In the genomic region with DNA sequence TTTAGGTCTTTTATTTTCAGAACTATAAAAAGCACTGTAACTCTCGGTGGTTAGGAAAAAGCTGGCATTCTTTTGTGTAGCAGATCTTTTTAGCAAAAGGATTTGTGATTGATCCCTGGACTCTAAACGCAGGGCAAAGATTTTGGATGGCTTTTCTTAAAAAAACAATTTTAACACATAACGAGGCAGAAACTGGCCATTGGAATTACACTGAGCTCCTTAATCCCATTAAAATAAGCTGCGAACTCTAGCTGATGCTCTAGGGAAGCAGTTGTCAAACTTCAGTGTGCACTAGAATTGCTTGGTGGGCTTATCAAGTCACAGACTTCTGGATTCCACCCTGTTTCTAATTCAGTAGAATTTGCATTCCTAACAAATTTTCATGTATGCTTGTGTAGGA, we compare ENCODE assay signal across 18 cellular contexts. TPM values are rescaled to one million over a fixed set of nuclear protein-coding genes. Genes with fewer than 3 reads are reported as not detected.
DNase-seq lines count a peak whose midpoint lies in the region; ATAC-seq and TF ChIP-seq lines count a peak whose summit lies in the region.
"Had no signal": no experiment of that assay in that cellular context is flagged by ENCODE, and none has a peak within 500 bp of the region (broad histone marks: within the 10 kb centered on the region; RNA-seq: fewer than 3 reads in every experiment).

No MANE protein-coding gene starts in this region.

- intact Hi-C loops in activated T-helper 2 cell treated with anti-CD3 and anti-CD28 coated beads, Interferon-gamma antibody, Interleukin-2, Interleukin-4, amounts not matched to agents 10 μg/mL and 5 μg/mL and 100 μg/mL, durations not matched to agents 14 hours and 24 hours and 36 hours (cut with micrococcal nuclease) = loop anchor here (2.0 kb wide), 1 partner anchor 22 kb away; no protein-coding TSS in a partner anchor

- H3K27me3 Mint-ChIP-seq in T-helper 17 cell (no peaks in the 10 kb centered on the region), neural progenitor cell (ENCODE audit: insufficient read depth, low read depth) (peaks cover 2% of the 10 kb centered on the region)
- no peaks in the 10 kb centered on the region for H3K27me3 Mint-ChIP-seq in activated T-helper 2 cell treated with anti-CD3 and anti-CD28 coated beads, Interferon-gamma antibody, Interleukin-2, Interleukin-4, amounts not matched to agents 10 μg/mL and 5 μg/mL and 100 μg/mL, durations not matched to agents 14 hours and 24 hours and 36 hours (ENCODE audit: low read depth)
- H3K27me3 Mint-ChIP-seq: CD4-positive, alpha-beta T cell; CD8-positive, alpha-beta memory T cell had no signal

- TF ChIP-seq CTCF in neural progenitor cell (IDR thresholded peaks at IDR 0.05) = no peak
- no peak for TF ChIP-seq CTCF in BE2C (IDR thresholded peaks at IDR 0.05; ENCODE audit: low read depth, low read length)

- H3K9ac ChIP-seq in neural progenitor cell = no peak overlapping the region
- H3K9ac ChIP-seq: BLaER1, GM23248 had no signal

- no peaks in the 10 kb centered on the region for H3K36me3 Mint-ChIP-seq in T-helper 17 cell (ENCODE audit: low read depth)
- H3K36me3 Mint-ChIP-seq in neural progenitor cell = no peaks in the 10 kb centered on the region
- H3K36me3 Mint-ChIP-seq in activated T-helper 2 cell treated with anti-CD3 and anti-CD28 coated beads, Interferon-gamma antibody, Interleukin-2, Interleukin-4, amounts not matched to agents 10 μg/mL and 5 μg/mL and 100 μg/mL, durations not matched to agents 14 hours and 24 hours and 36 hours (ENCODE audit: low read depth) = peaks cover 6% of the 10 kb centered on the region
- H3K36me3 Mint-ChIP-seq: CD14-positive monocyte; CD8-positive, alpha-beta memory T cell had no signal

- no peaks in the 10 kb centered on the region for H3K79me2 ChIP-seq in neural progenitor cell (ENCODE audit: low read depth)

- peaks cover 32% of the 10 kb centered on the region for H3K4me1 Mint-ChIP-seq in T-helper 17 cell
- peaks cover 34% of the 10 kb centered on the region for H3K4me1 Mint-ChIP-seq in neural progenitor cell
- H3K4me1 Mint-ChIP-seq in activated T-helper 2 cell treated with anti-CD3 and anti-CD28 coated beads, Interferon-gamma antibody, Interleukin-2, Interleukin-4, amounts not matched to agents 10 μg/mL and 5 μg/mL and 100 μg/mL, durations not matched to agents 14 hours and 24 hours and 36 hours (ENCODE audit: low read depth) = peaks cover 64% of the 10 kb centered on the region

- H3K4me2 ChIP-seq in neural progenitor cell = peak overlapping the region; percentile 2

- H3K27ac Mint-ChIP-seq in T-helper 17 cell = peak overlapping the region; percentile 32
- H3K27ac Mint-ChIP-seq in neural progenitor cell = no peak overlapping the region
- H3K27ac Mint-ChIP-seq in activated T-helper 2 cell treated with anti-CD3 and anti-CD28 coated beads, Interferon-gamma antibody, Interleukin-2, Interleukin-4, amounts not matched to agents 10 μg/mL and 5 μg/mL and 100 μg/mL, durations not matched to agents 14 hours and 24 hours and 36 hours = no peak overlapping the region
- H3K27ac Mint-ChIP-seq: CD14-positive monocyte; CD4-positive, alpha-beta T cell had no signal

- H3K9me3 ChIP-seq in T-helper 17 cell (ENCODE audit: control insufficient read depth, low read length, poor library complexity, severe bottlenecking) (no peaks in the 10 kb centered on the region), neural progenitor cell (ENCODE audit: low read depth) (no peaks in the 10 kb centered on the region), BE2C (no peaks in the 10 kb centered on the region)

- DNase-seq in NCI-H82 (lab: John Stamatoyannopoulos, UW) (peak; percentile 86), T-helper 17 cell (no peak), neural progenitor cell (ENCODE audit: low spot score) (peak; percentile 52), BE2C (no peak)
- no peak for DNase-seq in activated T-helper 2 cell treated with anti-CD3 and anti-CD28 coated beads, Interferon-gamma antibody, Interleukin-2, Interleukin-4, amounts not matched to agents 10 μg/mL and 5 μg/mL and 100 μg/mL, durations not matched to agents 14 hours and 24 hours and 36 hours (ENCODE audit: low spot score)
- DNase-seq: CD4-positive, alpha-beta T cell; CD8-positive, alpha-beta memory T cell; DMS 273 treated with DMSO at 0.1 percent for 48 hours; DMS79; EL; GDM1; GM23248; H7; HCEC 1CT had no signal

- no peak overlapping the region for H3K27ac ChIP-seq in neural progenitor cell
- H3K27ac ChIP-seq: GM23248 had no signal

- H3K27me3 ChIP-seq in neural progenitor cell = peaks cover 55% of the 10 kb centered on the region
- no peaks in the 10 kb centered on the region for H3K27me3 ChIP-seq in BE2C
- H3K27me3 ChIP-seq: BLaER1 had no signal

- peaks cover 8% of the 10 kb centered on the region for H3F3A ChIP-seq in neural progenitor cell (ENCODE audit: low read depth)

- ATAC-seq in T-helper 17 cell (no peak), HG02884 (IDR thresholded peaks at IDR 0.05; ENCODE audit: unreplicated experiment) (no peak)
- ATAC-seq: GM12878 had no signal

- peaks cover 2% of the 10 kb centered on the region for H3K9me3 Mint-ChIP-seq in neural progenitor cell
- H3K9me3 Mint-ChIP-seq in activated T-helper 2 cell treated with anti-CD3 and anti-CD28 coated beads, Interferon-gamma antibody, Interleukin-2, Interleukin-4, amounts not matched to agents 10 μg/mL and 5 μg/mL and 100 μg/mL, durations not matched to agents 14 hours and 24 hours and 36 hours = peaks cover 10% of the 10 kb centered on the region
- H3K9me3 Mint-ChIP-seq: CD4-positive, alpha-beta T cell; CD8-positive, alpha-beta memory T cell had no signal

- H2AFZ ChIP-seq in neural progenitor cell (replicated peaks) = no peak overlapping the region
- H2AFZ ChIP-seq: GM23248 had no signal

- H3K4me3 ChIP-seq in neural progenitor cell (no peak overlapping the region), BE2C (ENCODE audit: low read depth, low read length) (no peak overlapping the region)
- H3K4me3 ChIP-seq: BLaER1, GM12878, GM23248 had no signal

- peaks cover 13% of the 10 kb centered on the region for H3K4me1 ChIP-seq in neural progenitor cell
- peaks cover 7% of the 10 kb centered on the region; the same call in 1 of the 2 replicates for H3K4me1 ChIP-seq in BE2C

- H4K20me1 ChIP-seq in neural progenitor cell (ENCODE audit: low read depth) = peaks cover 10% of the 10 kb centered on the region
- H4K20me1 ChIP-seq: BLaER1 had no signal

- H3K4me3 Mint-ChIP-seq in T-helper 17 cell (no peak overlapping the region), neural progenitor cell (no peak overlapping the region)
- H3K4me3 Mint-ChIP-seq in activated T-helper 2 cell treated with anti-CD3 and anti-CD28 coated beads, Interferon-gamma antibody, Interleukin-2, Interleukin-4, amounts not matched to agents 10 μg/mL and 5 μg/mL and 100 μg/mL, durations not matched to agents 14 hours and 24 hours and 36 hours (ENCODE audit: low read depth) = no peak overlapping the region
- H3K4me3 Mint-ChIP-seq: CD4-positive, alpha-beta T cell; CD8-positive, alpha-beta memory T cell had no signal

- H3K36me3 ChIP-seq in neural progenitor cell (no peaks in the 10 kb centered on the region), BE2C (no peaks in the 10 kb centered on the region)
- H3K36me3 ChIP-seq: BLaER1 had no signal

RNA-seq across cellular contexts. Expression of gene NDFIP2, which starts 33.8 kb away (rescaled TPM):
- total RNA-seq in T-helper 17 cell = 1 to 10 TPM in 1 of 2 donors, under 1 TPM in 1; 0.60 to 3.9 TPM
- 16.8 and 25.4 TPM in 2 replicates for total RNA-seq in neural progenitor cell (ENCODE audit: low replicate concordance)
- 227 and 231 TPM in 2 replicates for total RNA-seq in activated T-helper 2 cell treated with anti-CD3 and anti-CD28 coated beads, Interferon-gamma antibody, Interleukin-2, Interleukin-4, amounts not matched to agents 10 μg/mL and 5 μg/mL and 100 μg/mL, durations not matched to agents 14 hours and 24 hours and 36 hours
- 54.6 TPM for polyA plus RNA-seq in BE2C (2012; ENCODE audit: insufficient read depth, insufficient read length, low read depth)
- polyA plus RNA-seq: CD14-positive monocyte had no signal

RNA-seq across cellular contexts. Expression of gene RBM26, which starts 41.1 kb away (rescaled TPM):
- 10 to 100 TPM; 61.8 to 64.6 TPM for total RNA-seq in T-helper 17 cell
- 80.7 and 136 TPM in 2 replicates for total RNA-seq in neural progenitor cell (ENCODE audit: low replicate concordance)
- total RNA-seq in activated T-helper 2 cell treated with anti-CD3 and anti-CD28 coated beads, Interferon-gamma antibody, Interleukin-2, Interleukin-4, amounts not matched to agents 10 μg/mL and 5 μg/mL and 100 μg/mL, durations not matched to agents 14 hours and 24 hours and 36 hours = 93.7 and 94.2 TPM in 2 replicates
- polyA plus RNA-seq in BE2C (2012; ENCODE audit: insufficient read depth, insufficient read length, low read depth) = 41.6 TPM

Comparison
In these comparisons a context has a peak if more than half of its experiments do, and no peak if none do; other contexts are left out.
1. DNase-seq: peak in NCI-H82 (single experiment) and neural progenitor cell (single experiment); none in T-helper 17 cell (0 of 3), activated T-helper 2 cell treated with anti-CD3 and anti-CD28 coated beads, Interferon-gamma antibody, Interleukin-2, Interleukin-4, amounts not matched to agents 10 μg/mL and 5 μg/mL and 100 μg/mL, durations not matched to agents 14 hours and 24 hours and 36 hours (single experiment) and BE2C (single experiment).